Comparison of ENCODE assay signal across 29 cellular contexts in the genomic region with DNA sequence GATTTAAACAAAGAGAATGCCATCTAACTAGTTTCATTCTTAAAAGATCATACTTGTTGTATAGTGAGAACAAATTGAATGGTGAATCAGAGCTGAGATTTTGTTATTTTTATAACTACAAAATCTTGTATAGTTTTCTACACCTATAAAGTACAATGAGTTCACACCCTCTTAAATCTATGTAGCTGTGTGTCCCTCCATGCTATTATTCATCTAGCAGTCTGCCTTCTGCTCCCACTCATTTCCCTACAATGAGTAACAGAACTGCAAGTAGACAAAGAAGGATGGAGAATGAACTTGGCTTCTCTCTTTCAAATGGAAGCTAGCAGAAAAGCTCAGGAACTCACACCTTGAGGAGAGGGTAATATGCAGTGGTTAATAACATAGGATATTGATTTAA. TPM values are rescaled to one million over a fixed set of nuclear protein-coding genes. Genes with fewer than 3 reads are reported as not detected.
"Had no signal": no experiment of that assay in that cellular context is flagged by ENCODE, and none has a peak within 500 bp of the region (broad histone marks: within the 10 kb centered on the region; RNA-seq: fewer than 3 reads in every experiment).

No MANE protein-coding gene starts in this region.

- H3K27me3 ChIP-seq: body of pancreas, SJCRH30 had no signal

- H3K4me1 Mint-ChIP-seq: WTC11 had no signal

- H3K9me3 Mint-ChIP-seq: activated naive CD4-positive, alpha-beta T cell treated with anti-CD3 and anti-CD28 coated beads for 36 hours; activated naive CD8-positive, alpha-beta T cell treated with anti-CD3 and anti-CD28 coated beads, Interleukin-2, amount 10 ng/mL, durations not matched to agents 7 days and 5 days; activated T-cell treated with anti-CD3 and anti-CD28 coated beads, Interleukin-2, amount 50 U/mL, for 24 hours; activated T-helper 17 cell treated with anti-CD3 and anti-CD28 coated beads, Interleukin-2, amount 50 U/mL, for 72 hours; WTC11 had no signal

- H3K36me3 ChIP-seq: MG63, SJCRH30 had no signal

- H3K36me3 Mint-ChIP-seq: activated naive CD8-positive, alpha-beta T cell treated with anti-CD3 and anti-CD28 coated beads, Interleukin-2, amount 10 ng/mL, durations not matched to agents 7 days and 5 days; WTC11 had no signal

- H3K27ac ChIP-seq: body of pancreas, RWPE1, SJCRH30 had no signal

- H3K4me3 ChIP-seq: body of pancreas, MG63, SJCRH30 had no signal

- H3K9me3 ChIP-seq: body of pancreas, MG63, SJCRH30 had no signal

- H3K4me3 Mint-ChIP-seq: activated CD8-positive, alpha-beta T cell treated with anti-CD3 and anti-CD28 coated beads, Interleukin-2, amount 10 ng/mL, durations not matched to agents 7 days and 5 days; activated naive CD4-positive, alpha-beta T cell treated with anti-CD3 and anti-CD28 coated beads for 36 hours; activated naive CD8-positive, alpha-beta T cell treated with anti-CD3 and anti-CD28 coated beads, Interleukin-2, amount 10 ng/mL, durations not matched to agents 7 days and 5 days; activated T-cell treated with anti-CD3 and anti-CD28 coated beads, Interleukin-2, amount 50 U/mL, for 24 hours; activated T-helper 17 cell treated with anti-CD3 and anti-CD28 coated beads, Interleukin-2, amount 50 U/mL, for 72 hours; T-helper 1 cell treated with Interleukin-12 subunit alpha and Interleukin-12 subunit beta and Interleukin-4 antibody, amounts not matched to agents 30 μg/mL and 1 μg/mL, for 36 hours; WTC11 had no signal

- H3K27me3 Mint-ChIP-seq: activated naive CD8-positive, alpha-beta T cell treated with anti-CD3 and anti-CD28 coated beads, Interleukin-2, amount 10 ng/mL, durations not matched to agents 7 days and 5 days; activated T-cell treated with anti-CD3 and anti-CD28 coated beads, Interleukin-2, amount 50 U/mL, for 24 hours had no signal

- DNase-seq: activated CD4-positive, alpha-beta T cell treated with anti-CD3 and anti-CD28 coated beads for 48 hours; activated CD4-positive, alpha-beta T cell treated with anti-CD3 and anti-CD28 coated beads, Interleukin-2, amount 50 U/mL, for 4 hours; activated CD4-positive, CD25-positive, alpha-beta regulatory T cell treated with anti-CD3 and anti-CD28 coated beads, Interleukin-2, amount 50 U/mL, for 72 hours; activated CD8-positive, alpha-beta memory T cell treated with anti-CD3 and anti-CD28 coated beads, Interleukin-2, amount 50 U/mL, for 48 hours; activated CD8-positive, alpha-beta T cell treated with anti-CD3 and anti-CD28 coated beads, Interleukin-2, amount 10 ng/mL, durations not matched to agents 7 days and 5 days; activated gamma-delta T cell; activated naive CD4-positive, alpha-beta T cell treated with anti-CD3 and anti-CD28 coated beads for 36 hours; activated naive CD8-positive, alpha-beta T cell treated with anti-CD3 and anti-CD28 coated beads, Interleukin-2, amount 10 ng/mL, durations not matched to agents 7 days and 5 days; activated T-cell treated with anti-CD3 and anti-CD28 coated beads, Interleukin-2, amount 50 U/mL, for 24 hours; aorta; body of pancreas; MG63; NCI-H1105; NCI-H1436; NCI-H1694 treated with DMSO at 0.1 percent for 48 hours; NCI-H2029 treated with DMSO at 0.1 percent for 48 hours; NCI-H345; NCI-H510A; NCI-H526 treated with DMSO at 0.1 percent for 48 hours; NCI-H82; Right ventricle myocardium superior; SJCRH30 had no signal

- ATAC-seq: activated CD8-positive, alpha-beta T cell treated with anti-CD3 and anti-CD28 coated beads, Interleukin-2, amount 10 ng/mL, durations not matched to agents 7 days and 5 days; activated T-helper 17 cell treated with anti-CD3 and anti-CD28 coated beads, Interleukin-2, amount 50 U/mL, for 72 hours; body of pancreas; HepG2; Panc1; WTC11 had no signal

- H3K4me1 ChIP-seq: body of pancreas, SJCRH30 had no signal

RNA-seq across cellular contexts. Expression of a gene that starts 7.1 kb away (rescaled TPM):
- total RNA-seq: activated T-helper 17 cell treated with anti-CD3 and anti-CD28 coated beads, Interleukin-2, amount 50 U/mL, for 72 hours; body of pancreas; bronchial epithelial cell; HepG2; Right ventricle myocardium superior; SJCRH30; WTC11 had no signal
